Comparison of ENCODE assay signal across 22 cellular contexts in the genomic region with DNA sequence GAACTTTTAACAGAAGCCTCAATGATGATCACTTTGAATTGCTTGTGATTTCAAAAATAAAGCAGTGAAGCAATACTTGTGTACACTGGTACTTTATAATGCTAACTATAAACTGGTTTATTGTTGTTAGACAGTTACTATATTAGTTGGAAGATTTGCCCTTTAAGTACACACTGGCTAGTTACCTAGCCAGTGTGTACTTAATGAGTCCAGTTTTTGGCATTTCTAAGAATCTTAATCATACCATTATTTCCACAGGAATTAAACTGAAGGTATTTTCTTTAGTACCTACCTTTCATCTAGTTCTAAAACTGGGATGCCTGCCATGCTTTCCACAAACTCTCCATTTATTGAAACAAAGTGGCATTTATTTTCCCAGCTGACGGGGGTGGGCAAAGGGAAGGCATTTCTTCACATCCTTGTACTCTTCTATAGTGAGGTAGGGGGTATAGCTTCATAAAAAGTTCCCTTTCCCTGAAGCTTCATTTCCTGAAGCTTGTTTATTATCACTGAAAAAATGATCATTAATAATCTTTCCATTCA. TPM values are rescaled to one million over a fixed set of nuclear protein-coding genes. Genes with fewer than 3 reads are reported as not detected.
A peak's percentile ranks its signal among the peaks of the same experiment; 100 is the strongest.
DNase-seq lines count a peak whose midpoint lies in the region; ATAC-seq and TF ChIP-seq lines count a peak whose summit lies in the region.
"Had no signal": no experiment of that assay in that cellular context is flagged by ENCODE, and none has a peak within 500 bp of the region (broad histone marks: within the 10 kb centered on the region; RNA-seq: fewer than 3 reads in every experiment).

No MANE protein-coding gene starts in this region.

- H3K36me3 Mint-ChIP-seq in CD4-positive, alpha-beta T cell (ENCODE audit: low read depth) = peaks cover 88% of the 10 kb centered on the region
- peaks cover 32% of the 10 kb centered on the region for H3K36me3 Mint-ChIP-seq in chondrocyte (ENCODE audit: low read depth)
- peaks cover 4 to 32% (median 21%) of the 10 kb centered on the region in 5 donors for H3K36me3 Mint-ChIP-seq in naive thymus-derived CD4-positive, alpha-beta T cell

- H3K4me1 ChIP-seq in HUES48 (ENCODE audit: control insufficient read depth, insufficient read depth, low read length) = no peaks in the 10 kb centered on the region
- H3K4me1 ChIP-seq in naive thymus-derived CD4-positive, alpha-beta T cell (ENCODE audit: control insufficient read depth in 2 of 2, insufficient read depth in 2 of 2, low read length in 2 of 2) = no peaks in the 10 kb centered on the region
- H3K4me1 ChIP-seq: esophagus squamous epithelium, prostate gland, transverse colon had no signal

- peaks cover 84% of the 10 kb centered on the region for H3K36me3 ChIP-seq in HUES48 (ENCODE audit: control insufficient read depth, insufficient read depth, low read length)
- peaks cover 10 to 65% (median 16%) of the 10 kb centered on the region in 3 experiments for H3K36me3 ChIP-seq in naive thymus-derived CD4-positive, alpha-beta T cell (ENCODE audit: control insufficient read depth in 2 of 3, insufficient read depth in 3 of 3, low read length in 3 of 3)
- H3K36me3 ChIP-seq: prostate gland had no signal

- no peak overlapping the region for H3K4me3 ChIP-seq in HUES48 (ENCODE audit: low read depth, low read length)
- H3K4me3 ChIP-seq in naive thymus-derived CD4-positive, alpha-beta T cell (ENCODE audit: low read length) = no peak overlapping the region
- H3K4me3 ChIP-seq: esophagus squamous epithelium, prostate gland, SK-N-MC, transverse colon had no signal

- no peak for TF ChIP-seq CTCF in CD4-positive, alpha-beta T cell (IDR thresholded peaks at IDR 0.05)
- TF ChIP-seq CTCF in chondrocyte (IDR thresholded peaks at IDR 0.05) = no peak

- peak overlapping the region; percentile 57 for H3K27ac Mint-ChIP-seq in CD4-positive, alpha-beta T cell
- peak overlapping the region; percentile 0 for H3K27ac Mint-ChIP-seq in chondrocyte (ENCODE audit: unreplicated experiment)
- peak overlapping the region in 7 of 9 donors; percentile 19 to 59 (median 41) for H3K27ac Mint-ChIP-seq in naive thymus-derived CD4-positive, alpha-beta T cell

- no peak overlapping the region for H3K9ac ChIP-seq in HUES48 (ENCODE audit: low read depth, low read length)

- peaks cover 6% of the 10 kb centered on the region for H3K4me1 Mint-ChIP-seq in CD4-positive, alpha-beta T cell (ENCODE audit: low read depth)
- peaks cover 16% of the 10 kb centered on the region for H3K4me1 Mint-ChIP-seq in chondrocyte (ENCODE audit: low read depth)
- peaks cover 0 to 8% (median 4%) of the 10 kb centered on the region in 7 donors for H3K4me1 Mint-ChIP-seq in naive thymus-derived CD4-positive, alpha-beta T cell
- H3K4me1 Mint-ChIP-seq: neural crest cell had no signal

- no peak for ATAC-seq in CD4-positive, alpha-beta T cell (ENCODE audit: poor library complexity)
- ATAC-seq in naive thymus-derived CD4-positive, alpha-beta T cell = no peak
- ATAC-seq: activated CD8-positive, alpha-beta T cell treated with anti-CD3 and anti-CD28 coated beads, Interleukin-2, amount 10 ng/mL, durations not matched to agents 7 days and 5 days; HCT116 had no signal

- no peaks in the 10 kb centered on the region for H3K9me3 ChIP-seq in CD4-positive, alpha-beta T cell (ENCODE audit: control insufficient read depth, low read length)
- H3K9me3 ChIP-seq in HUES48 (ENCODE audit: control insufficient read depth, insufficient read depth, low read length) = no peaks in the 10 kb centered on the region
- H3K9me3 ChIP-seq in naive thymus-derived CD4-positive, alpha-beta T cell (ENCODE audit: control insufficient read depth in 2 of 3, low read length in 3 of 3) = no peaks in the 10 kb centered on the region
- H3K9me3 ChIP-seq: esophagus squamous epithelium, prostate gland, transverse colon had no signal

- no peaks in the 10 kb centered on the region for H3K27me3 ChIP-seq in CD4-positive, alpha-beta T cell (ENCODE audit: control insufficient read depth, insufficient read depth, low read length)
- no peaks in the 10 kb centered on the region for H3K27me3 ChIP-seq in HUES48 (ENCODE audit: control insufficient read depth, insufficient read depth, low read length)
- no peaks in the 10 kb centered on the region for H3K27me3 ChIP-seq in naive thymus-derived CD4-positive, alpha-beta T cell (ENCODE audit: control insufficient read depth in 2 of 2, insufficient read depth in 2 of 2, low read length in 2 of 2)
- H3K27me3 ChIP-seq: esophagus squamous epithelium, transverse colon had no signal

- no peak overlapping the region for H3K4me3 Mint-ChIP-seq in CD4-positive, alpha-beta T cell
- H3K4me3 Mint-ChIP-seq in chondrocyte (ENCODE audit: unreplicated experiment) = no peak overlapping the region
- H3K4me3 Mint-ChIP-seq in naive thymus-derived CD4-positive, alpha-beta T cell = no peak overlapping the region
- H3K4me3 Mint-ChIP-seq: activated CD8-positive, alpha-beta T cell treated with anti-CD3 and anti-CD28 coated beads, Interleukin-2, amount 10 ng/mL, durations not matched to agents 7 days and 5 days; neural crest cell had no signal

- H3K9me3 Mint-ChIP-seq in CD4-positive, alpha-beta T cell = no peaks in the 10 kb centered on the region
- no peaks in the 10 kb centered on the region for H3K9me3 Mint-ChIP-seq in chondrocyte (ENCODE audit: low read depth)
- H3K9me3 Mint-ChIP-seq in naive thymus-derived CD4-positive, alpha-beta T cell = no peaks in the 10 kb centered on the region
- H3K9me3 Mint-ChIP-seq: neural crest cell had no signal

- H3K27me3 Mint-ChIP-seq in CD4-positive, alpha-beta T cell = no peaks in the 10 kb centered on the region
- no peaks in the 10 kb centered on the region for H3K27me3 Mint-ChIP-seq in chondrocyte (ENCODE audit: low read depth)
- no peaks in the 10 kb centered on the region for H3K27me3 Mint-ChIP-seq in naive thymus-derived CD4-positive, alpha-beta T cell

- no peak for DNase-seq in CD4-positive, alpha-beta T cell
- DNase-seq in chondrocyte (ENCODE audit: low spot score) = no peak
- no peak for DNase-seq in naive thymus-derived CD4-positive, alpha-beta T cell
- DNase-seq in C1 segment of cervical spinal cord (lab: John Stamatoyannopoulos, UW) = no peak
- no peak for DNase-seq in T-helper 1 cell
- DNase-seq in NCI-H2171 treated with DMSO at 0.1 percent for 48 hours (lab: John Stamatoyannopoulos, UW) = no peak
- DNase-seq: activated CD4-positive, CD25-positive, alpha-beta regulatory T cell; activated CD8-positive, alpha-beta T cell treated with anti-CD3 and anti-CD28 coated beads, Interleukin-2, amount 10 ng/mL, durations not matched to agents 7 days and 5 days; COR-L47; esophagus squamous epithelium; kidney glomerular epithelial cell; NCI-H1105 treated with DMSO at 0.1 percent for 48 hours; NCI-H2081 treated with DMSO at 0.1 percent for 48 hours; NK-92 treated with Interleukin-12 subunit alpha and Interleukin-12 subunit beta, amount 100 ng/mL, for 24 hours; stimulated activated CD4-positive, alpha-beta T cell treated with anti-CD3 and anti-CD28 coated beads, Interleukin-1b, Interleukin-23, amount 100 ng/mL, for 48 hours; stimulated activated naive CD4-positive, alpha-beta T cell; transverse colon had no signal

- CTCF ChIA-PET in CD4-positive, alpha-beta T cell (lab: Charles Lee) = interaction anchor here (0.6 to 1.3 kb wide), 2 partner anchors 30 to 1237 kb away, joined by 3 to 5 read pairs; no protein-coding TSS in a partner anchor
- CTCF ChIA-PET in naive thymus-derived CD4-positive, alpha-beta T cell (lab: Charles Lee) = interaction anchor here (1.1 kb wide), 1 partner anchor 8 kb away, joined by 4 read pairs; no protein-coding TSS in a partner anchor

- POLR2A ChIA-PET in CD4-positive, alpha-beta T cell (lab: Charles Lee) = no interaction called here
- POLR2A ChIA-PET in naive thymus-derived CD4-positive, alpha-beta T cell (lab: Charles Lee) = no interaction called here

- H3K27ac ChIP-seq in CD4-positive, alpha-beta T cell (ENCODE audit: low read depth, low read length) = no peak overlapping the region
- peak overlapping the region; percentile 17 for H3K27ac ChIP-seq in HUES48 (ENCODE audit: low read depth, low read length)
- H3K27ac ChIP-seq in naive thymus-derived CD4-positive, alpha-beta T cell (ENCODE audit: low read depth, low read length) = peak overlapping the region; percentile 4
- H3K27ac ChIP-seq: esophagus squamous epithelium, prostate gland, SK-N-MC, transverse colon had no signal

- intact Hi-C loops in CD4-positive, alpha-beta T cell (cut with DNase I, micrococcal nuclease) = no loop called here
- intact Hi-C loops in naive thymus-derived CD4-positive, alpha-beta T cell (cut with micrococcal nuclease) = no loop called here

RNA-seq across cellular contexts. Expression of a gene that starts 49.9 kb away (rescaled TPM):
- 10 to 100 TPM; 47.1 to 53.2 TPM for total RNA-seq in CD4-positive, alpha-beta T cell
- total RNA-seq in chondrocyte = 99.5 to 112 TPM (median 105 TPM) in 3 replicates
- total RNA-seq in naive thymus-derived CD4-positive, alpha-beta T cell = 100 to 1,000 TPM in 2 of 5 experiments, 10 to 100 TPM in 3; 69.5 to 134 (median 92.4) TPM
- 100 to 1,000 TPM; 128 to 135 TPM for polyA plus RNA-seq in naive thymus-derived CD4-positive, alpha-beta T cell

Comparison
In these comparisons a context has a peak if more than half of its experiments do, and no peak if none do; other contexts are left out.
1. H3K27ac Mint-ChIP-seq: peak in every context shown above with its lines; median percentile 57 in CD4-positive, alpha-beta T cell; 41 in naive thymus-derived CD4-positive, alpha-beta T cell; 0 in chondrocyte.